ENCODE assay signal across 8 cellular contexts in the genomic region with DNA sequence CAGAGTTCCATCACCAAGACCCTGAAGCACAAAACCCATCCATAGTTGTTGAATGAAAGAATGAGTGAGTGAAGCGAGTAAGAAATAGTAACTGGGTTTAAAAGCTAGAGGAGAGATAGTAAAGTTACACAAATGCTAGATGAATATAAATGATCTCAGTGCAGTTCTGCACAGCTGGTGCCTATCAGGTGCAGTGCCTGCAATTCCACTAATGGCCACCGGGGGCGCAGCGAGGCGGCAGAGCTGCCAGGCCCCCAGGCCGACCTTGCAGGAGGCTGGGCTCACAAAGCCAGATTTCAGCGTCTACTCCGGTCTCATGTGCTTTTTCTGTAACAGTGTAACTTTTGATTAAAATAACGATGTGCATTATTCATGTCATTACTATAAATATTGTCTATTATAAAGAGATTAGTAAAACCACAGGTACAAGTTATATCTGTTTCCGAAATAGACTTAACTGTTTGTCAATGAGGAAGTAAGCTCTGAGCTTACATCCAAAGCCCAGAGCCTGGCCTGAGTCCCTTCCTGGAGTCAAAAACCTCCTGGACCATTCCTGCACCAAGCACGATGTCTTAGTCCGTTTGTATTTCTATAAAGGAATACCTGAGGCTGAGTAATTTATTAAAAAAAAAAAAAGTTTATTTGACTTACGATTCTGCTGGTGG.
DNase-seq lines count a peak whose midpoint lies in the region; ATAC-seq and TF ChIP-seq lines count a peak whose summit lies in the region.

No MANE protein-coding gene starts in this region.

- ATAC-seq in HG03565 (IDR thresholded peaks at IDR 0.05; ENCODE audit: unreplicated experiment) (peak; percentile 64), gastroesophageal sphincter (peak; percentile 70), upper lobe of right lung (peak; percentile 81), GM21786 (IDR thresholded peaks at IDR 0.05; ENCODE audit: unreplicated experiment) (no peak)

- H3K36me3 ChIP-seq in gastroesophageal sphincter (no peaks in the 10 kb centered on the region), upper lobe of right lung (no peaks in the 10 kb centered on the region)

- H3K27me3 ChIP-seq in gastroesophageal sphincter (peaks cover 50% of the 10 kb centered on the region), upper lobe of right lung (peaks cover 9% of the 10 kb centered on the region)

- TF ChIP-seq EP300 in gastroesophageal sphincter (IDR thresholded peaks at IDR 0.05), result no peak

- WGBS in gastroesophageal sphincter (ENCODE audit: low coverage in 1 of 2), 2 donors, result 15 to 65% methylated on average over 2 to 13 of the region's 13 CpGs

- intact Hi-C loops in upper lobe of right lung (cut with DNase I), result loop anchor here (10.0 kb wide), 1 partner anchor 230 kb away; no protein-coding TSS in a partner anchor

- H3K9me3 ChIP-seq in gastroesophageal sphincter (no peaks in the 10 kb centered on the region), upper lobe of right lung (no peaks in the 10 kb centered on the region)

- peak; percentile 49 to 62 for DNase-seq in SHP77 (lab: John Stamatoyannopoulos, UW)
- DNase-seq in activated T-helper 9 cell treated with anti-CD3 and anti-CD28 coated beads, Interleukin-2, amount 50 U/mL, for 16 hours (ENCODE audit: low read depth), result peak; percentile 52
- peak; percentile 20 for DNase-seq in pons (ENCODE audit: low spot score)
- peak; percentile 87 for DNase-seq in upper lobe of right lung

- H3K4me1 ChIP-seq in gastroesophageal sphincter (peaks cover 0 to 9% (median 0%) of the 10 kb centered on the region in 3 donors), upper lobe of right lung (no peaks in the 10 kb centered on the region)

- TF ChIP-seq CTCF in GM12873 (IDR thresholded peaks at IDR 0.05; ENCODE audit: insufficient read depth, low read depth, low read length, missing control alignments) (peak; percentile 99), gastroesophageal sphincter (IDR thresholded peaks at IDR 0.05) (peak; percentile 91 to 100 (median 96)), upper lobe of right lung (IDR thresholded peaks at IDR 0.05) (peak; percentile 100)

- no peak for TF ChIP-seq POLR2A in gastroesophageal sphincter (IDR thresholded peaks at IDR 0.05)

- H3K4me3 ChIP-seq in gastroesophageal sphincter (no peak overlapping the region), upper lobe of right lung (no peak overlapping the region)

- H3K27ac ChIP-seq in gastroesophageal sphincter (no peak overlapping the region), upper lobe of right lung (no peak overlapping the region)

Comparison
In these comparisons a context has a peak if more than half of its experiments do, and no peak if none do; other contexts are left out.
1. DNase-seq: peak in every context shown above with its lines; median percentile 87 in upper lobe of right lung; 56 in SHP77; 52 in activated T-helper 9 cell treated with anti-CD3 and anti-CD28 coated beads, Interleukin-2, amount 50 U/mL, for 16 hours; 20 in pons.